ENCODE assay signal across 8 cellular contexts in genomic region chr6:127515794-127516675, GRCh38. TPM values are rescaled to one million over a fixed set of nuclear protein-coding genes. Genes with fewer than 3 reads are reported as not detected.
A peak's percentile ranks its signal among the peaks of the same experiment; 100 is the strongest.
DNase-seq lines count a peak whose midpoint lies in the region; ATAC-seq, FAIRE-seq and TF ChIP-seq lines count a peak whose summit lies in the region.

No MANE protein-coding gene starts in this region.

- FAIRE-seq in pancreas (lab: Jason Lieb, UNC) = no peak

- peak overlapping the region in 2 of 3 donors; percentile 8 to 90 for H3K27ac Mint-ChIP-seq in IgD-negative memory B cell
- H3K27ac Mint-ChIP-seq in activated naive CD4-positive, alpha-beta T cell treated with anti-CD3 and anti-CD28 coated beads, Interleukin-2, amount 10 ng/mL, durations not matched to agents 7 days and 5 days = peak overlapping the region; percentile 72
- no peak overlapping the region for H3K27ac Mint-ChIP-seq in type B pancreatic cell

- TF ChIP-seq CTCF in pancreas (IDR thresholded peaks at IDR 0.05) (no peak), type B pancreatic cell (conservative IDR thresholded peaks at IDR 0.05) (no peak)

- H3K4me1 Mint-ChIP-seq in IgD-negative memory B cell (peaks cover 16 to 19% (median 18%) of the 10 kb centered on the region in 3 donors), type B pancreatic cell (ENCODE audit: unreplicated experiment) (peaks cover 25% of the 10 kb centered on the region)
- peaks cover 47% of the 10 kb centered on the region for H3K4me1 Mint-ChIP-seq in activated naive CD4-positive, alpha-beta T cell treated with anti-CD3 and anti-CD28 coated beads, Interleukin-2, amount 10 ng/mL, durations not matched to agents 7 days and 5 days

- ATAC-seq in GM21619 (IDR thresholded peaks at IDR 0.05; ENCODE audit: unreplicated experiment) = peak; percentile 62
- peak; percentile 78 to 90 (median 80) for ATAC-seq in pancreas

- H3K27me3 ChIP-seq in pancreas = peaks cover 4 to 32% (median 18%) of the 10 kb centered on the region in 4 donors

- no peak overlapping the region for H3K27ac ChIP-seq in pancreas

- H3K9me3 ChIP-seq in pancreas = no peaks in the 10 kb centered on the region

- H3K36me3 ChIP-seq in pancreas = no peaks in the 10 kb centered on the region

- intact Hi-C loops in head of caudate nucleus (cut with DNase I) = loop anchor here (10.0 kb wide), 1 partner anchor 51 kb away; no protein-coding TSS in a partner anchor
- intact Hi-C loops in pancreas (cut with DNase I) = no loop called here

- peak; percentile 76 for DNase-seq in DMS53 treated with DMSO at 0.1 percent for 48 hours (lab: John Stamatoyannopoulos, UW; ENCODE audit: unreplicated experiment)
- peak; percentile 56 to 75 for DNase-seq in SHP77 (lab: John Stamatoyannopoulos, UW)
- peak; percentile 81 for DNase-seq in activated naive CD4-positive, alpha-beta T cell treated with anti-CD3 and anti-CD28 coated beads, Interleukin-2, amount 10 ng/mL, durations not matched to agents 7 days and 5 days
- DNase-seq in head of caudate nucleus = peak; percentile 69 to 91 (median 84)
- DNase-seq in pancreas = peak; percentile 26 to 84 (median 50)
- peak; percentile 76 for DNase-seq in type B pancreatic cell (ENCODE audit: extremely low spot score, unreplicated experiment)

- peaks cover 0 to 8% (median 8%) of the 10 kb centered on the region in 3 donors for H3K4me1 ChIP-seq in pancreas

- CTCF ChIA-PET in activated naive CD4-positive, alpha-beta T cell treated with anti-CD3 and anti-CD28 coated beads, Interleukin-2, amount 10 ng/mL, durations not matched to agents 7 days and 5 days (lab: Charles Lee) = interaction anchor here (0.6 to 6.7 kb wide), 32 partner anchors 10 to 306 kb away, joined by 3 to 60 read pairs (median 4); partner anchors contain the start of gene RNF146

- H3K9me3 Mint-ChIP-seq in IgD-negative memory B cell = no peaks in the 10 kb centered on the region
- H3K9me3 Mint-ChIP-seq in activated naive CD4-positive, alpha-beta T cell treated with anti-CD3 and anti-CD28 coated beads, Interleukin-2, amount 10 ng/mL, durations not matched to agents 7 days and 5 days = no peaks in the 10 kb centered on the region
- no peaks in the 10 kb centered on the region for H3K9me3 Mint-ChIP-seq in type B pancreatic cell

- 1% methylated on average over 54 to 75 of the region's 76 CpGs for WGBS in pancreas, 2 donors

- H3K4me3 ChIP-seq in pancreas = peak overlapping the region; percentile 26 to 67 (median 39)

- H3K27me3 Mint-ChIP-seq in IgD-negative memory B cell (peaks cover 20% of the 10 kb centered on the region), type B pancreatic cell (peaks cover 70% of the 10 kb centered on the region)
- peaks cover 54% of the 10 kb centered on the region for H3K27me3 Mint-ChIP-seq in activated naive CD4-positive, alpha-beta T cell treated with anti-CD3 and anti-CD28 coated beads, Interleukin-2, amount 10 ng/mL, durations not matched to agents 7 days and 5 days

- H3K36me3 Mint-ChIP-seq in IgD-negative memory B cell = no peaks in the 10 kb centered on the region
- peaks cover 6% of the 10 kb centered on the region for H3K36me3 Mint-ChIP-seq in activated naive CD4-positive, alpha-beta T cell treated with anti-CD3 and anti-CD28 coated beads, Interleukin-2, amount 10 ng/mL, durations not matched to agents 7 days and 5 days
- H3K36me3 Mint-ChIP-seq in type B pancreatic cell = no peaks in the 10 kb centered on the region

- H3K4me3 Mint-ChIP-seq in IgD-negative memory B cell (peak overlapping the region; percentile 90 to 94 (median 94)), type B pancreatic cell (peak overlapping the region; percentile 87)
- H3K4me3 Mint-ChIP-seq in activated naive CD4-positive, alpha-beta T cell treated with anti-CD3 and anti-CD28 coated beads, Interleukin-2, amount 10 ng/mL, durations not matched to agents 7 days and 5 days = peak overlapping the region; percentile 80

RNA-seq across cellular contexts. Expression of gene KIAA0408, which starts 56.8 kb away (rescaled TPM):
- polyA plus RNA-seq in IgD-negative memory B cell (0.76 TPM), pancreas (1 to 10 TPM; 1.3 to 4.9 TPM)
- total RNA-seq in pancreas (1 to 10 TPM in 3 of 6 donors, under 1 TPM in 3; 0.09 to 1.3 (median 0.72) TPM), type B pancreatic cell (ENCODE audit: low replicate concordance) (3.3 and 7.8 TPM in 2 replicates)
